18 cellular contexts compared by ENCODE assay signal in the genomic region with DNA sequence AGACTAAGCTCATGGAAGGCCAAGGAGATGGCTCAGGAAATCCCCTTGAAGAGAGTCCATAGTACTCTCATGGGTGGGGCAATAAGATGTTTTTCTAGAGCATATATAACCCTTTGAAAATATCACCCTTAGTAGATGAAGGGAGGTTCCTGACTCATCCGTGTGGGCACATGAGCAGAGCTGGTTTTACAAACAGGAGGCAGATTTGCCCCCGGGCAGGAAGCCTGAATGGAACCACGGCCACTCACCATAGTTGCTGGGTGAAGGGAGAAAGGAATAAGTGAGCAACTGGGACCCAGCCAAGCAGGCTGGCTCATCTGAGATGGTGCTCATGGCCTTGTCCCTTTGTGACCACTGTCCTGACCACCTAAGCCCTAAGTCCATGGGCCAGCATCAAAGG. TPM values are rescaled to one million over a fixed set of nuclear protein-coding genes. Genes with fewer than 3 reads are reported as not detected.
DNase-seq lines count a peak whose midpoint lies in the region; ATAC-seq and TF ChIP-seq lines count a peak whose summit lies in the region.
"Had no signal": no experiment of that assay in that cellular context is flagged by ENCODE, and none has a peak within 500 bp of the region (broad histone marks: within the 10 kb centered on the region; RNA-seq: fewer than 3 reads in every experiment).

No MANE protein-coding gene starts in this region.

- H3K27ac ChIP-seq in PC-3 (ENCODE audit: low read length) (no peak overlapping the region), caudate nucleus (ENCODE audit: low read depth, low read length) (peak overlapping the region; percentile 36), brain microvascular endothelial cell (no peak overlapping the region)

- no peaks in the 10 kb centered on the region for H3K9me2 ChIP-seq in PC-3 (replicated peaks; ENCODE audit: low read length)

- H3K4me1 Mint-ChIP-seq in activated naive CD8-positive, alpha-beta T cell treated with anti-CD3 and anti-CD28 coated beads, Interleukin-2, amount 50 U/mL, for 24 hours, result no peaks in the 10 kb centered on the region
- H3K4me1 Mint-ChIP-seq in activated naive CD8-positive, alpha-beta T cell treated with anti-CD3 and anti-CD28 coated beads for 36 hours, result peaks cover 5% of the 10 kb centered on the region
- H3K4me1 Mint-ChIP-seq: CD14-positive monocyte had no signal

- no TSS peak for BruUV-seq in PC-3 (replicated peaks; lab: Mats Ljungman, UMichigan)

- no peak overlapping the region for H2AFZ ChIP-seq in PC-3 (ENCODE audit: low read length)

- no peaks in the 10 kb centered on the region for H3K36me3 Mint-ChIP-seq in activated naive CD8-positive, alpha-beta T cell treated with anti-CD3 and anti-CD28 coated beads, Interleukin-2, amount 50 U/mL, for 24 hours (ENCODE audit: low read depth)
- no peaks in the 10 kb centered on the region for H3K36me3 Mint-ChIP-seq in activated naive CD8-positive, alpha-beta T cell treated with anti-CD3 and anti-CD28 coated beads for 36 hours
- H3K36me3 Mint-ChIP-seq: CD14-positive monocyte had no signal

- intact Hi-C loops in PC-3 (cut with micrococcal nuclease), result no loop called here
- intact Hi-C loops in cardiac septum (cut with DNase I), result no loop called here

- no peak overlapping the region for H3K9ac ChIP-seq in PC-3 (ENCODE audit: low read length)

- CTCF ChIA-PET in PC-3 (lab: Charles Lee), result interaction anchor here (0.5 to 1.0 kb wide), 2 partner anchors 75 to 95 kb away, joined by 4 to 5 read pairs; no protein-coding TSS in a partner anchor

- H3K4me3 ChIP-seq in PC-3 (ENCODE audit: low read length) (no peak overlapping the region), brain microvascular endothelial cell (ENCODE audit: low read depth, low read length) (no peak overlapping the region)

- no peaks in the 10 kb centered on the region for H3K9me3 ChIP-seq in PC-3 (ENCODE audit: low read length)
- H3K9me3 ChIP-seq: Caco-2 had no signal

- POLR2A ChIA-PET in PC-3 (lab: Charles Lee; ENCODE audit: unreplicated experiment), result interaction anchor here (0.6 kb wide), 2 partner anchors 19 to 200 kb away, joined by 3 read pairs; no protein-coding TSS in a partner anchor

- H3K9me3 Mint-ChIP-seq in activated naive CD8-positive, alpha-beta T cell treated with anti-CD3 and anti-CD28 coated beads, Interleukin-2, amount 50 U/mL, for 24 hours, result no peaks in the 10 kb centered on the region
- no peaks in the 10 kb centered on the region for H3K9me3 Mint-ChIP-seq in activated naive CD8-positive, alpha-beta T cell treated with anti-CD3 and anti-CD28 coated beads for 36 hours
- H3K9me3 Mint-ChIP-seq: CD14-positive monocyte had no signal

- peaks cover 5% of the 10 kb centered on the region; the same call in 1 of the 2 replicates for H3K4me1 ChIP-seq in PC-3 (ENCODE audit: insufficient read depth, low read length)
- H3K4me1 ChIP-seq: Caco-2 had no signal

- H4K20me1 ChIP-seq in PC-3 (ENCODE audit: low read length), result no peaks in the 10 kb centered on the region

- peak; percentile 29 for ATAC-seq in activated naive CD8-positive, alpha-beta T cell treated with anti-CD3 and anti-CD28 coated beads, Interleukin-2, amount 50 U/mL, for 24 hours
- ATAC-seq in PC-3, result peak; percentile 54
- ATAC-seq: Panc1 had no signal

- H3K27ac Mint-ChIP-seq in activated naive CD8-positive, alpha-beta T cell treated with anti-CD3 and anti-CD28 coated beads, Interleukin-2, amount 50 U/mL, for 24 hours, result no peak overlapping the region
- no peak overlapping the region for H3K27ac Mint-ChIP-seq in activated naive CD8-positive, alpha-beta T cell treated with anti-CD3 and anti-CD28 coated beads for 36 hours
- H3K27ac Mint-ChIP-seq: CD14-positive monocyte had no signal

- DNase-seq in activated naive CD8-positive, alpha-beta T cell treated with anti-CD3 and anti-CD28 coated beads, Interleukin-2, amount 50 U/mL, for 24 hours, result no peak
- no peak for DNase-seq in activated naive CD8-positive, alpha-beta T cell treated with anti-CD3 and anti-CD28 coated beads for 36 hours
- peak; percentile 87 for DNase-seq in PC-3
- DNase-seq in caudate nucleus (lab: John Stamatoyannopoulos, UW), result peak in 1 of 61 donors; percentile 28
- DNase-seq in activated T-cell treated with anti-CD3 and anti-CD28 coated beads, Interleukin-2, amount 50 U/mL, for 1 hour, result no peak
- no peak for DNase-seq in cardiac septum (ENCODE audit: low spot score)
- DNase-seq in AML-193 (lab: John Stamatoyannopoulos, UW), result no peak
- DNase-seq in brain microvascular endothelial cell, result no peak
- DNase-seq: 8988T, Caco-2, GOT3, NCI-H1092 treated with DMSO at 0.1 percent for 48 hours, NCI-H1694, NCI-H446 treated with DMSO at 0.1 percent for 48 hours, NCI-H748 treated with DMSO at 0.1 percent for 48 hours, SHP77 had no signal

- peaks cover 9% of the 10 kb centered on the region for H3K27me3 Mint-ChIP-seq in activated naive CD8-positive, alpha-beta T cell treated with anti-CD3 and anti-CD28 coated beads, Interleukin-2, amount 50 U/mL, for 24 hours
- peaks cover 27% of the 10 kb centered on the region for H3K27me3 Mint-ChIP-seq in activated naive CD8-positive, alpha-beta T cell treated with anti-CD3 and anti-CD28 coated beads for 36 hours

- H3K4me3 Mint-ChIP-seq in activated naive CD8-positive, alpha-beta T cell treated with anti-CD3 and anti-CD28 coated beads, Interleukin-2, amount 50 U/mL, for 24 hours, result no peak overlapping the region
- no peak overlapping the region for H3K4me3 Mint-ChIP-seq in activated naive CD8-positive, alpha-beta T cell treated with anti-CD3 and anti-CD28 coated beads for 36 hours
- H3K4me3 Mint-ChIP-seq: CD14-positive monocyte had no signal

- H3F3A ChIP-seq in PC-3 (ENCODE audit: low read length, unreplicated experiment), result no peaks in the 10 kb centered on the region

- TF ChIP-seq CTCF in PC-3 (conservative IDR thresholded peaks at IDR 0.05; ENCODE audit: low read depth, low read length) (no peak), brain microvascular endothelial cell (IDR thresholded peaks at IDR 0.05; ENCODE audit: low read depth, low read length, missing control alignments) (no peak)

- no peak overlapping the region for H3K4me2 ChIP-seq in PC-3 (ENCODE audit: low read length)

- H3K27me3 ChIP-seq in PC-3 (ENCODE audit: low read length) (no peaks in the 10 kb centered on the region), brain microvascular endothelial cell (replicated peaks) (no peaks in the 10 kb centered on the region)

- in situ Hi-C loops in brain microvascular endothelial cell (cut with HindIII; ENCODE audit: low pct_ligation_motif_present, low sequenced_read_pairs), result no loop called here

- H3K36me3 ChIP-seq in PC-3 (ENCODE audit: low read depth, low read length), result no peaks in the 10 kb centered on the region
- H3K36me3 ChIP-seq in brain microvascular endothelial cell (replicated peaks), result no peaks in the 10 kb centered on the region

- H3K79me2 ChIP-seq in PC-3 (ENCODE audit: low read length), result no peaks in the 10 kb centered on the region

RNA-seq across cellular contexts. Expression of a gene that starts 29.0 kb away (rescaled TPM):
- total RNA-seq in activated naive CD8-positive, alpha-beta T cell treated with anti-CD3 and anti-CD28 coated beads for 36 hours, result 1 to 10 TPM; 2.0 to 2.3 TPM
- total RNA-seq in PC-3 (2014; rRNA removed), result 11.9 and 15.6 TPM in 2 replicates
- 43.1 TPM for total RNA-seq in cardiac septum
